Comparison of ENCODE assay signal across 14 cellular contexts in genomic region chr17:67558740-67559380, GRCh38.
DNase-seq lines count a peak whose midpoint lies in the region; ATAC-seq, FAIRE-seq and TF ChIP-seq lines count a peak whose summit lies in the region.
"Had no signal": no experiment of that assay in that cellular context is flagged by ENCODE, and none has a peak within 500 bp of the region (broad histone marks: within the 10 kb centered on the region; RNA-seq: fewer than 3 reads in every experiment).

No MANE protein-coding gene starts in this region.

- H3K36me3 ChIP-seq in WERI-Rb-1 (no peaks in the 10 kb centered on the region), esophagus muscularis mucosa (peaks cover 0 to 8% (median 0%) of the 10 kb centered on the region in 4 donors)
- H3K36me3 ChIP-seq: ovary had no signal

- peaks cover 7% of the 10 kb centered on the region for H3K4me1 Mint-ChIP-seq in activated CD8-positive, alpha-beta T cell treated with anti-CD3 and anti-CD28 coated beads for 36 hours (ENCODE audit: low read depth)
- H3K4me1 Mint-ChIP-seq in activated CD8-positive, alpha-beta T cell treated with anti-CD3 and anti-CD28 coated beads, Interleukin-2, amount 10 ng/mL, durations not matched to agents 7 days and 5 days (ENCODE audit: low read depth) = no peaks in the 10 kb centered on the region

- no peak for FAIRE-seq in D721Med (lab: Jason Lieb, UNC)
- FAIRE-seq: A549 had no signal

- ATAC-seq in activated CD8-positive, alpha-beta T cell treated with anti-CD3 and anti-CD28 coated beads for 36 hours = no peak
- ATAC-seq in activated CD8-positive, alpha-beta T cell treated with anti-CD3 and anti-CD28 coated beads, Interleukin-2, amount 10 ng/mL, durations not matched to agents 7 days and 5 days = no peak
- peak; percentile 96 for ATAC-seq in omental fat pad (ENCODE audit: low FRiP score)

- H3K4me3 Mint-ChIP-seq in activated CD8-positive, alpha-beta T cell treated with anti-CD3 and anti-CD28 coated beads for 36 hours = no peak overlapping the region
- no peak overlapping the region for H3K4me3 Mint-ChIP-seq in activated CD8-positive, alpha-beta T cell treated with anti-CD3 and anti-CD28 coated beads, Interleukin-2, amount 10 ng/mL, durations not matched to agents 7 days and 5 days

- intact Hi-C loops in activated CD8-positive, alpha-beta T cell treated with anti-CD3 and anti-CD28 coated beads for 36 hours (cut with micrococcal nuclease) = no loop called here
- intact Hi-C loops in esophagus muscularis mucosa (cut with DNase I) = no loop called here

- H3K9me3 ChIP-seq in WERI-Rb-1 (ENCODE audit: severe bottlenecking) = no peaks in the 10 kb centered on the region
- no peaks in the 10 kb centered on the region for H3K9me3 ChIP-seq in esophagus muscularis mucosa
- H3K9me3 ChIP-seq: A549, ovary had no signal

- TF ChIP-seq POLR2A in esophagus muscularis mucosa (IDR thresholded peaks at IDR 0.05; ENCODE audit: low read depth) = no peak

- 68% methylated on average over 5 of the region's 5 CpGs for WGBS in esophagus muscularis mucosa

- H3K36me3 Mint-ChIP-seq in activated CD8-positive, alpha-beta T cell treated with anti-CD3 and anti-CD28 coated beads for 36 hours (ENCODE audit: low read depth) = peaks cover 31% of the 10 kb centered on the region
- H3K36me3 Mint-ChIP-seq in activated CD8-positive, alpha-beta T cell treated with anti-CD3 and anti-CD28 coated beads, Interleukin-2, amount 10 ng/mL, durations not matched to agents 7 days and 5 days (ENCODE audit: low read depth) = peaks cover 36% of the 10 kb centered on the region

- no peaks in the 10 kb centered on the region for H3K27me3 Mint-ChIP-seq in activated CD8-positive, alpha-beta T cell treated with anti-CD3 and anti-CD28 coated beads for 36 hours
- H3K27me3 Mint-ChIP-seq in activated CD8-positive, alpha-beta T cell treated with anti-CD3 and anti-CD28 coated beads, Interleukin-2, amount 10 ng/mL, durations not matched to agents 7 days and 5 days (ENCODE audit: low read depth) = no peaks in the 10 kb centered on the region

- H3K9me3 Mint-ChIP-seq in activated CD8-positive, alpha-beta T cell treated with anti-CD3 and anti-CD28 coated beads for 36 hours = peaks cover 6% of the 10 kb centered on the region
- no peaks in the 10 kb centered on the region for H3K9me3 Mint-ChIP-seq in activated CD8-positive, alpha-beta T cell treated with anti-CD3 and anti-CD28 coated beads, Interleukin-2, amount 10 ng/mL, durations not matched to agents 7 days and 5 days (ENCODE audit: insufficient read depth)

- no peak for TF ChIP-seq CTCF in activated CD8-positive, alpha-beta T cell treated with anti-CD3 and anti-CD28 coated beads for 36 hours (IDR thresholded peaks at IDR 0.05)
- no peak for TF ChIP-seq CTCF in WERI-Rb-1 (IDR thresholded peaks at IDR 0.05; ENCODE audit: low read depth, low read length)
- TF ChIP-seq CTCF in omental fat pad (IDR thresholded peaks at IDR 0.05) = no peak
- TF ChIP-seq CTCF in esophagus muscularis mucosa (IDR thresholded peaks at IDR 0.05) = no peak
- TF ChIP-seq CTCF in D721Med (IDR thresholded peaks at IDR 0.05; ENCODE audit: insufficient read depth, missing control alignments) = no peak

- POLR2A ChIA-PET in activated CD8-positive, alpha-beta T cell treated with anti-CD3 and anti-CD28 coated beads for 36 hours (lab: Charles Lee) = interaction anchor here (1.3 kb wide), 1 partner anchor 13 kb away, joined by 3 read pairs; no protein-coding TSS in a partner anchor
- POLR2A ChIA-PET in activated CD8-positive, alpha-beta T cell treated with anti-CD3 and anti-CD28 coated beads, Interleukin-2, amount 10 ng/mL, durations not matched to agents 7 days and 5 days (lab: Charles Lee) = no interaction called here

- CTCF ChIA-PET in activated CD8-positive, alpha-beta T cell treated with anti-CD3 and anti-CD28 coated beads for 36 hours (lab: Charles Lee) = interaction anchor here (0.6 to 2.3 kb wide), 8 partner anchors 10 to 184 kb away, joined by 3 to 12 read pairs (median 4); no protein-coding TSS in a partner anchor
- CTCF ChIA-PET in activated CD8-positive, alpha-beta T cell treated with anti-CD3 and anti-CD28 coated beads, Interleukin-2, amount 10 ng/mL, durations not matched to agents 7 days and 5 days (lab: Charles Lee) = interaction anchor here (0.5 to 1.5 kb wide), 2 partner anchors 158 to 1131 kb away, joined by 3 read pairs; no protein-coding TSS in a partner anchor

- H3K27me3 ChIP-seq in WERI-Rb-1 (ENCODE audit: insufficient read depth, low read depth, severe bottlenecking) = no peaks in the 10 kb centered on the region
- no peaks in the 10 kb centered on the region for H3K27me3 ChIP-seq in esophagus muscularis mucosa
- H3K27me3 ChIP-seq: ovary had no signal

- peak overlapping the region; percentile 38 for H3K27ac ChIP-seq in WERI-Rb-1
- peak overlapping the region in 2 of 4 donors; percentile 16 to 20 for H3K27ac ChIP-seq in esophagus muscularis mucosa (replicated peaks in 1 of 4)
- H3K27ac ChIP-seq: A549, KMS-11, ovary, SK-N-MC, VCaP had no signal

- peak overlapping the region; percentile 32 for H3K27ac Mint-ChIP-seq in activated CD8-positive, alpha-beta T cell treated with anti-CD3 and anti-CD28 coated beads for 36 hours
- H3K27ac Mint-ChIP-seq in activated CD8-positive, alpha-beta T cell treated with anti-CD3 and anti-CD28 coated beads, Interleukin-2, amount 10 ng/mL, durations not matched to agents 7 days and 5 days = no peak overlapping the region

- peaks cover 6 to 16% (median 12%) of the 10 kb centered on the region in 4 donors for H3K4me1 ChIP-seq in esophagus muscularis mucosa
- H3K4me1 ChIP-seq: A549 had no signal

- DNase-seq in activated CD8-positive, alpha-beta T cell treated with anti-CD3 and anti-CD28 coated beads for 36 hours = no peak
- no peak for DNase-seq in activated CD8-positive, alpha-beta T cell treated with anti-CD3 and anti-CD28 coated beads, Interleukin-2, amount 10 ng/mL, durations not matched to agents 7 days and 5 days
- DNase-seq in WERI-Rb-1 (peak; percentile 80), fibroblast of gingiva (ENCODE audit: low read depth) (peak; percentile 45), omental fat pad (ENCODE audit: low spot score) (peak; percentile 33), NCI-H69 (lab: John Stamatoyannopoulos, UW) (no peak), esophagus muscularis mucosa (ENCODE audit: extremely low spot score) (no peak), D721Med (ENCODE audit: insufficient read length, low spot score) (no peak)
- DNase-seq: ovary; stimulated activated CD8-positive, alpha-beta memory T cell treated with anti-CD3 and anti-CD28 coated beads, Interleukin-4, amount 100 ng/mL, for 48 hours had no signal

- H3K4me3 ChIP-seq in WERI-Rb-1 (ENCODE audit: low read depth, low read length) (no peak overlapping the region), esophagus muscularis mucosa (no peak overlapping the region)
- H3K4me3 ChIP-seq: A549, ovary, SK-N-MC had no signal

- TF ChIP-seq EP300 in esophagus muscularis mucosa (IDR thresholded peaks at IDR 0.05) = no peak

Comparison
In these comparisons a context has a peak if more than half of its experiments do, and no peak if none do; other contexts are left out.
1. DNase-seq: peak in WERI-Rb-1 (single experiment), fibroblast of gingiva (single experiment) and omental fat pad (single experiment); none in activated CD8-positive, alpha-beta T cell treated with anti-CD3 and anti-CD28 coated beads for 36 hours (single experiment), activated CD8-positive, alpha-beta T cell treated with anti-CD3 and anti-CD28 coated beads, Interleukin-2, amount 10 ng/mL, durations not matched to agents 7 days and 5 days (single experiment), NCI-H69 (single experiment), esophagus muscularis mucosa (single experiment) and D721Med (single experiment).